20 cellular contexts compared by ENCODE assay signal in genomic region chr13:38703255-38703654, GRCh38. TPM values are rescaled to one million over a fixed set of nuclear protein-coding genes. Genes with fewer than 3 reads are reported as not detected.
DNase-seq lines count a peak whose midpoint lies in the region; ATAC-seq and TF ChIP-seq lines count a peak whose summit lies in the region.
"Had no signal": no experiment of that assay in that cellular context is flagged by ENCODE, and none has a peak within 500 bp of the region (broad histone marks: within the 10 kb centered on the region; RNA-seq: fewer than 3 reads in every experiment).

No MANE protein-coding gene starts in this region.

- no peaks in the 10 kb centered on the region for H3K27me3 ChIP-seq in thyroid gland
- H3K27me3 ChIP-seq in heart right ventricle = no peaks in the 10 kb centered on the region
- H3K27me3 ChIP-seq: BLaER1 had no signal

- no peaks in the 10 kb centered on the region for H3K4me1 Mint-ChIP-seq in glutamatergic neuron (ENCODE audit: low read depth, unreplicated experiment)
- H3K4me1 Mint-ChIP-seq: CD14-positive monocyte had no signal

- H3K4me3 Mint-ChIP-seq in glutamatergic neuron (ENCODE audit: unreplicated experiment) = no peak overlapping the region
- H3K4me3 Mint-ChIP-seq: CD14-positive monocyte; CD4-positive, alpha-beta memory T cell had no signal

- H3K9me3 Mint-ChIP-seq in glutamatergic neuron (ENCODE audit: unreplicated experiment) = no peaks in the 10 kb centered on the region

- no peaks in the 10 kb centered on the region for H3K36me3 Mint-ChIP-seq in glutamatergic neuron (ENCODE audit: unreplicated experiment)
- H3K36me3 Mint-ChIP-seq: CD14-positive monocyte; CD4-positive, alpha-beta memory T cell had no signal

- 84% methylated on average over 1 of the region's 1 CpG for WGBS in thyroid gland, 2 donors
- WGBS in heart right ventricle, 2 donors = 81 to 90% methylated on average over 1 of the region's 1 CpG

- 0 out of 2 replicates have a peak overlapping the region, but pooled peaks have one; percentile 8 for H3K27ac ChIP-seq in SK-N-MC
- peak overlapping the region in 2 of 3 donors; percentile 5 to 49 for H3K27ac ChIP-seq in thyroid gland
- H3K27ac ChIP-seq in heart right ventricle = peak overlapping the region in 1 of 10 donors; percentile 3
- H3K27ac ChIP-seq: BLaER1, GM23248 had no signal

- TF ChIP-seq POLR2A in thyroid gland (IDR thresholded peaks at IDR 0.05) = no peak

- peaks cover 44 to 50% of the 10 kb centered on the region in 2 donors for H3K4me1 ChIP-seq in thyroid gland
- peaks cover 0 to 11% (median 0%) of the 10 kb centered on the region in 9 donors for H3K4me1 ChIP-seq in heart right ventricle
- H3K4me1 ChIP-seq: BLaER1 had no signal

- H3K4me3 ChIP-seq in SK-N-MC (no peak overlapping the region), retinal pigment epithelial cell (ENCODE audit: low read length) (no peak overlapping the region), thyroid gland (replicated peaks in 1 of 3) (no peak overlapping the region), heart right ventricle (no peak overlapping the region)
- H3K4me3 ChIP-seq: BLaER1, GM12878, GM23248, HAP-1 had no signal

- H3K36me3 ChIP-seq in SK-N-MC (ENCODE audit: insufficient read depth, low read length) (no peaks in the 10 kb centered on the region), thyroid gland (no peaks in the 10 kb centered on the region), heart right ventricle (no peaks in the 10 kb centered on the region)
- H3K36me3 ChIP-seq: BLaER1 had no signal

- intact Hi-C loops in thyroid gland (cut with DNase I) (no loop called here), heart right ventricle (cut with DNase I) (no loop called here)

- no peak for DNase-seq in SK-N-MC (ENCODE audit: low read depth, low spot score)
- peak; percentile 33 for DNase-seq in myocyte (ENCODE audit: low read depth)
- DNase-seq in retinal pigment epithelial cell (ENCODE audit: low read depth) = peak; percentile 90
- DNase-seq in thyroid gland = no peak
- no peak for DNase-seq in heart right ventricle
- no peak for DNase-seq in glutamatergic neuron
- DNase-seq: 8988T; CD4-positive, alpha-beta memory T cell; DMS 273 treated with DMSO at 0.1 percent for 48 hours; DMS53; DND-41; EL; GM23248 had no signal

- TF ChIP-seq CTCF in retinal pigment epithelial cell (conservative IDR thresholded peaks at IDR 0.05; ENCODE audit: low read depth, low read length) (no peak), thyroid gland (IDR thresholded peaks at IDR 0.05) (no peak), heart right ventricle (IDR thresholded peaks at IDR 0.05) (no peak), glutamatergic neuron (IDR thresholded peaks at IDR 0.05; ENCODE audit: partially characterized antibody, unreplicated experiment) (no peak)

- ATAC-seq in GM21528 (IDR thresholded peaks at IDR 0.05; ENCODE audit: low FRiP score, unreplicated experiment) (no peak), heart right ventricle (no peak)
- ATAC-seq: GM12878 had no signal

- H3K9me3 ChIP-seq in SK-N-MC (ENCODE audit: low read depth, low read length) (no peaks in the 10 kb centered on the region), thyroid gland (no peaks in the 10 kb centered on the region), heart right ventricle (no peaks in the 10 kb centered on the region)
- H3K9me3 ChIP-seq: BLaER1, HAP-1 had no signal

- no peaks in the 10 kb centered on the region for H3K27me3 Mint-ChIP-seq in glutamatergic neuron (ENCODE audit: unreplicated experiment)
- H3K27me3 Mint-ChIP-seq: CD4-positive, alpha-beta memory T cell had no signal

- no peak overlapping the region for H3K9ac ChIP-seq in SK-N-MC (ENCODE audit: insufficient read length)
- H3K9ac ChIP-seq: BLaER1, GM23248 had no signal

- no peak overlapping the region for H3K27ac Mint-ChIP-seq in glutamatergic neuron (ENCODE audit: unreplicated experiment)
- H3K27ac Mint-ChIP-seq: CD14-positive monocyte; CD4-positive, alpha-beta memory T cell had no signal

RNA-seq across cellular contexts. Expression of gene FREM2, which starts 16.4 kb away (rescaled TPM):
- total RNA-seq in myocyte (0.24 and 0.57 TPM in 2 replicates), thyroid gland (10 to 100 TPM; 32.0 to 54.6 (median 46.2) TPM), heart right ventricle (under 1 TPM in 9 of 10 donors, not detected in 1; 0.02 to 0.46 (median 0.14) TPM), glutamatergic neuron (ENCODE audit: unreplicated experiment) (0.54 TPM)
- polyA plus RNA-seq in myocyte (2012) = 0.01 TPM
- under 1 TPM; 0.01 to 0.07 TPM for polyA plus RNA-seq in heart right ventricle
- total RNA-seq: CD4-positive, alpha-beta memory T cell; G401; GM23248 had no signal
- polyA plus RNA-seq: AG04450; CD14-positive monocyte; CD4-positive, alpha-beta memory T cell; GM23248 had no signal

Comparison
In these comparisons a context has a peak if more than half of its experiments do, and no peak if none do; other contexts are left out.
1. DNase-seq: peak in myocyte (single experiment) and retinal pigment epithelial cell (single experiment); none in SK-N-MC (single experiment), thyroid gland (0 of 2), heart right ventricle (0 of 2) and glutamatergic neuron (single experiment).
2. RNA of gene FREM2, which starts 16.4 kb away (total RNA-seq): 32.0 to 54.6 TPM in thyroid gland; 0.54 TPM in glutamatergic neuron (single experiment), 0.24 to 0.57 TPM in myocyte and 0.02 to 0.46 TPM in heart right ventricle; every median in the first group is over 10 times any median in the second.